Comparison of ENCODE assay signal across 18 cellular contexts in genomic region chr1:18938707-18939070, GRCh38. TPM values are rescaled to one million over a fixed set of nuclear protein-coding genes. Genes with fewer than 3 reads are reported as not detected.
DNase-seq lines count a peak whose midpoint lies in the region; ATAC-seq lines count a peak whose summit lies in the region.
"Had no signal": no experiment of that assay in that cellular context is flagged by ENCODE, and none has a peak within 500 bp of the region (broad histone marks: within the 10 kb centered on the region; RNA-seq: fewer than 3 reads in every experiment).

No MANE protein-coding gene starts in this region.

- no peaks in the 10 kb centered on the region for H3K9me3 Mint-ChIP-seq in CD4-positive, CD25-positive, alpha-beta regulatory T cell
- H3K9me3 Mint-ChIP-seq: activated CD4-positive, alpha-beta T cell treated with anti-CD3 and anti-CD28 coated beads, Interleukin-2, amount 10 ng/mL, durations not matched to agents 24 days and 14 days; activated naive CD4-positive, alpha-beta T cell treated with anti-CD3 and anti-CD28 coated beads, Interleukin-2, amount 10 ng/mL, durations not matched to agents 7 days and 5 days; dendritic cell treated with granulocyte-macrophage colony-stimulating factor and Interleukin-4, amounts not matched to agents 40 ng/mL and 50 ng/mL, for 4 days had no signal

- ATAC-seq in CD4-positive, CD25-positive, alpha-beta regulatory T cell (ENCODE audit: low read depth in 2 of 2) = no peak
- ATAC-seq in HG03520 (IDR thresholded peaks at IDR 0.05; ENCODE audit: unreplicated experiment) (no peak), GM19467 (IDR thresholded peaks at IDR 0.05; ENCODE audit: unreplicated experiment) (no peak)
- ATAC-seq: gastroesophageal sphincter had no signal

- H3K9me3 ChIP-seq in CD4-positive, CD25-positive, alpha-beta regulatory T cell (ENCODE audit: control insufficient read depth in 2 of 2, low read length in 2 of 2) = no peaks in the 10 kb centered on the region
- H3K9me3 ChIP-seq in effector memory CD4-positive, alpha-beta T cell (ENCODE audit: control insufficient read depth, low read length) = no peaks in the 10 kb centered on the region
- H3K9me3 ChIP-seq: gastroesophageal sphincter, pancreas, thoracic aorta had no signal

- peaks cover 78% of the 10 kb centered on the region for H3K4me1 ChIP-seq in CD4-positive, CD25-positive, alpha-beta regulatory T cell (ENCODE audit: control insufficient read depth, insufficient read depth, low read length, poor library complexity, severe bottlenecking)
- H3K4me1 ChIP-seq in effector memory CD4-positive, alpha-beta T cell (ENCODE audit: control insufficient read depth, insufficient read depth, low read length, poor library complexity, severe bottlenecking) = peaks cover 55% of the 10 kb centered on the region

- H3K4me3 ChIP-seq in CD4-positive, CD25-positive, alpha-beta regulatory T cell (ENCODE audit: low read depth, low read length) = no peak overlapping the region
- no peak overlapping the region for H3K4me3 ChIP-seq in effector memory CD4-positive, alpha-beta T cell (ENCODE audit: insufficient read depth, low read depth, low read length, poor library complexity, severe bottlenecking)
- H3K4me3 ChIP-seq: gastroesophageal sphincter, pancreas, thoracic aorta had no signal

- no peaks in the 10 kb centered on the region for H3K36me3 ChIP-seq in CD4-positive, CD25-positive, alpha-beta regulatory T cell (ENCODE audit: control insufficient read depth, insufficient read depth, low read length)
- no peaks in the 10 kb centered on the region for H3K36me3 ChIP-seq in effector memory CD4-positive, alpha-beta T cell (ENCODE audit: control insufficient read depth, insufficient read depth, low read length)
- H3K36me3 ChIP-seq: gastroesophageal sphincter had no signal

- H3K4me1 Mint-ChIP-seq in CD4-positive, CD25-positive, alpha-beta regulatory T cell = peaks cover 12 to 86% (median 64%) of the 10 kb centered on the region in 4 donors

- no peaks in the 10 kb centered on the region for H3K27me3 ChIP-seq in CD4-positive, CD25-positive, alpha-beta regulatory T cell (ENCODE audit: control insufficient read depth, insufficient read depth, low read length)
- H3K27me3 ChIP-seq in effector memory CD4-positive, alpha-beta T cell (replicated peaks; ENCODE audit: control insufficient read depth, insufficient read depth, low read length, poor library complexity, severe bottlenecking) = no peaks in the 10 kb centered on the region
- H3K27me3 ChIP-seq: gastroesophageal sphincter, pancreas had no signal

- H3K27ac ChIP-seq in CD4-positive, CD25-positive, alpha-beta regulatory T cell (ENCODE audit: insufficient read depth, low read length, poor library complexity, severe bottlenecking) = peak overlapping the region; percentile 20
- H3K27ac ChIP-seq in effector memory CD4-positive, alpha-beta T cell (ENCODE audit: insufficient read depth, low read length, poor library complexity, severe bottlenecking) = peak overlapping the region; percentile 29
- H3K27ac ChIP-seq: thoracic aorta had no signal

- DNase-seq in CD4-positive, CD25-positive, alpha-beta regulatory T cell = no peak
- DNase-seq in NCI-H69 (lab: John Stamatoyannopoulos, UW) (peak; percentile 67), nucleus accumbens (lab: John Stamatoyannopoulos, UW) (peak in 40 of 56 donors; percentile 11 to 77 (median 45))
- DNase-seq in effector memory CD4-positive, alpha-beta T cell = no peak
- DNase-seq in stimulated activated naive CD4-positive, alpha-beta T cell treated with Interleukin-2 at 50 U/mL for 16 hours (lab: John Stamatoyannopoulos, UW) = no peak
- no peak for DNase-seq in activated naive CD4-positive, alpha-beta T cell (lab: John Stamatoyannopoulos, UW)
- DNase-seq: activated CD4-positive, alpha-beta T cell treated with anti-CD3 and anti-CD28 coated beads, Interleukin-2, amount 10 ng/mL, durations not matched to agents 24 days and 14 days; activated naive CD4-positive, alpha-beta T cell treated with anti-CD3 and anti-CD28 coated beads, Interleukin-2, amount 10 ng/mL, durations not matched to agents 7 days and 5 days; Karpas-422; left ventricle myocardium superior; NCI-H446 treated with DMSO at 0.1 percent for 48 hours had no signal

- no peaks in the 10 kb centered on the region for H3K27me3 Mint-ChIP-seq in CD4-positive, CD25-positive, alpha-beta regulatory T cell
- H3K27me3 Mint-ChIP-seq: activated CD4-positive, alpha-beta T cell treated with anti-CD3 and anti-CD28 coated beads, Interleukin-2, amount 10 ng/mL, durations not matched to agents 24 days and 14 days; activated naive CD4-positive, alpha-beta T cell treated with anti-CD3 and anti-CD28 coated beads, Interleukin-2, amount 10 ng/mL, durations not matched to agents 7 days and 5 days; B cell had no signal

- no peak overlapping the region for H3K4me3 Mint-ChIP-seq in CD4-positive, CD25-positive, alpha-beta regulatory T cell
- H3K4me3 Mint-ChIP-seq: activated CD4-positive, alpha-beta T cell treated with anti-CD3 and anti-CD28 coated beads, Interleukin-2, amount 10 ng/mL, durations not matched to agents 24 days and 14 days; activated naive CD4-positive, alpha-beta T cell treated with anti-CD3 and anti-CD28 coated beads, Interleukin-2, amount 10 ng/mL, durations not matched to agents 7 days and 5 days; B cell; dendritic cell treated with granulocyte-macrophage colony-stimulating factor and Interleukin-4, amounts not matched to agents 40 ng/mL and 50 ng/mL, for 4 days had no signal

- H3K27ac Mint-ChIP-seq in CD4-positive, CD25-positive, alpha-beta regulatory T cell = peak overlapping the region in 1 of 3 donors; percentile 11
- H3K27ac Mint-ChIP-seq: activated CD4-positive, alpha-beta T cell treated with anti-CD3 and anti-CD28 coated beads, Interleukin-2, amount 10 ng/mL, durations not matched to agents 24 days and 14 days; activated naive CD4-positive, alpha-beta T cell treated with anti-CD3 and anti-CD28 coated beads, Interleukin-2, amount 10 ng/mL, durations not matched to agents 7 days and 5 days; B cell; dendritic cell treated with granulocyte-macrophage colony-stimulating factor and Interleukin-4, amounts not matched to agents 40 ng/mL and 50 ng/mL, for 4 days had no signal

- peaks cover 4% of the 10 kb centered on the region for H3K36me3 Mint-ChIP-seq in CD4-positive, CD25-positive, alpha-beta regulatory T cell

RNA-seq across cellular contexts. Expression of gene IFFO2, which starts 17.8 kb away (rescaled TPM):
- total RNA-seq in CD4-positive, CD25-positive, alpha-beta regulatory T cell = 101 TPM
- 1 to 10 TPM; 1.4 to 4.7 (median 2.9) TPM for polyA plus RNA-seq in CD4-positive, CD25-positive, alpha-beta regulatory T cell

RNA-seq across cellular contexts. Expression of gene ALDH4A1, which starts 36.3 kb away (rescaled TPM):
- 1.4 TPM for total RNA-seq in CD4-positive, CD25-positive, alpha-beta regulatory T cell
- polyA plus RNA-seq in CD4-positive, CD25-positive, alpha-beta regulatory T cell = 1 to 10 TPM; 1.0 to 2.0 (median 1.5) TPM

Comparison
In these comparisons a context has a peak if more than half of its experiments do, and no peak if none do; other contexts are left out.
1. DNase-seq: peak in NCI-H69 (single experiment) and nucleus accumbens (40 of 56); none in CD4-positive, CD25-positive, alpha-beta regulatory T cell (0 of 3), effector memory CD4-positive, alpha-beta T cell (0 of 3), stimulated activated naive CD4-positive, alpha-beta T cell treated with Interleukin-2 at 50 U/mL for 16 hours (single experiment) and activated naive CD4-positive, alpha-beta T cell (0 of 4).